ENCODE assay signal across 8 cellular contexts in the genomic region with DNA sequence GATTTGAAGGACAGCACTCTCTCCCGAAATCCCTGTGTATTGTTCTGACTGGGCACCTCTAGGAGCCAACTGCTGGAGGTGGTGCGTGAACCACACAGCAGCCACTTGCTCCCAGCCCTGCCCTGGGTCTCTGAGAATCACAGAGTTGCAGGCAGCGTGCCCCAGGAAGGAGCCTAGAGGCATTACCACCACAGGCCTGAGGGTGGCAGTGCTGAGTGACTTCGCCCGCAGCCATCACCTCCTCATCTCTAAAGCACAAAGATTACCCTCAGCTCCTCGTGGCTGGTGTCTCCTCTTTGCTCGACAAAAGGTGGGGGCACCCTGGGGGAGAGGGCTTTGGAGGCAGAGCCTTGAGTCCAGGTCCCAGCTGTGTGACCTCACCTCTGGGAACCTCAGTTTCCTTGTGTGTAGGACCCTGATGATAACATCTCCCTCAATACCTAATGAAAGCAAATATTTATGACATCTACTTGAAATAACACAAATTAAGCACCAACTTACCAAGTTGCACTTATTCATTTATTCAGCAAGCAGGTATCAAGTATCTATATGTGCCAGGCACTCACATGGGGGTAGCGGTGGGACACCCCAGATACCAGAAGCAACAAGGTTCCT.
DNase-seq lines count a peak whose midpoint lies in the region; ATAC-seq and TF ChIP-seq lines count a peak whose summit lies in the region.

No MANE protein-coding gene starts in this region.

- no peaks in the 10 kb centered on the region for H3K9me2 ChIP-seq in OCI-LY7 (ENCODE audit: insufficient read depth, low read length)

- no peak overlapping the region for H3K9ac ChIP-seq in parathyroid adenoma

- H3K4me1 ChIP-seq in OCI-LY7 (ENCODE audit: insufficient read depth, low read length, poor library complexity, severe bottlenecking): peaks cover 60% of the 10 kb centered on the region
- H3K4me1 ChIP-seq in parathyroid adenoma: peaks cover 5% of the 10 kb centered on the region

- intact Hi-C loops in OCI-LY7 (cut with micrococcal nuclease; ENCODE audit: unreplicated experiment): loop anchor here (1.0 to 2.0 kb wide), 3 partner anchors 16 to 116 kb away; no protein-coding TSS in a partner anchor

- H3K9me3 ChIP-seq in OCI-LY7 (ENCODE audit: low read length): no peaks in the 10 kb centered on the region; the same call in 1 of the 2 replicates
- no peaks in the 10 kb centered on the region for H3K9me3 ChIP-seq in parathyroid adenoma (ENCODE audit: control insufficient read depth, low read length)

- DNase-seq in AG04449 (ENCODE audit: low read depth, low spot score) (no peak), GM19240 (ENCODE audit: insufficient read length, low spot score) (peak; percentile 39), OCI-LY7 (ENCODE audit: low spot score) (peak; percentile 81), activated T-helper 1 cell treated with Interleukin-2 at 50 U/mL for 16 hours (ENCODE audit: low read depth) (peak; percentile 21), fibroblast of villous mesenchyme (ENCODE audit: low read depth) (peak; percentile 24), foreskin melanocyte (no peak)

- no peaks in the 10 kb centered on the region for H3K27me3 ChIP-seq in parathyroid adenoma (ENCODE audit: control insufficient read depth, insufficient read depth, low read length)

- H2AFZ ChIP-seq in OCI-LY7 (ENCODE audit: low read length): peak overlapping the region; percentile 62; the same call in 1 of the 2 replicates
- no peak overlapping the region for H2AFZ ChIP-seq in parathyroid adenoma

- no TSS peak for BruUV-seq in OCI-LY7 (replicated peaks; lab: Mats Ljungman, UMichigan)

- no peak for ATAC-seq in HG03135 (IDR thresholded peaks at IDR 0.05; ENCODE audit: unreplicated experiment)

- H3K36me3 ChIP-seq in OCI-LY7 (ENCODE audit: insufficient read depth, low read length) (no peaks in the 10 kb centered on the region), parathyroid adenoma (ENCODE audit: control insufficient read depth, insufficient read depth, low read length) (no peaks in the 10 kb centered on the region)

- no peak overlapping the region for H3K4me3 ChIP-seq in AG04449 (ENCODE audit: low read depth, low read length)
- H3K4me3 ChIP-seq in OCI-LY7 (ENCODE audit: low read depth, low read length, poor library complexity, severe bottlenecking): no peak overlapping the region
- no peak overlapping the region for H3K4me3 ChIP-seq in fibroblast of villous mesenchyme (ENCODE audit: low read depth, low read length)
- no peak overlapping the region for H3K4me3 ChIP-seq in parathyroid adenoma (ENCODE audit: low read depth, low read length)

- peak overlapping the region; percentile 23 for H3K4me2 ChIP-seq in OCI-LY7 (ENCODE audit: low read length)
- no peak overlapping the region for H3K4me2 ChIP-seq in parathyroid adenoma (ENCODE audit: low read length)

- H4K20me1 ChIP-seq in OCI-LY7 (ENCODE audit: insufficient read depth, low read length): no peaks in the 10 kb centered on the region

- peak; percentile 90 for TF ChIP-seq CTCF in AG04449 (IDR thresholded peaks at IDR 0.05; ENCODE audit: insufficient read depth, low read length, missing control alignments)
- TF ChIP-seq CTCF in OCI-LY7 (conservative IDR thresholded peaks at IDR 0.05; ENCODE audit: low read length): peak; percentile 91
- TF ChIP-seq CTCF in fibroblast of villous mesenchyme (IDR thresholded peaks at IDR 0.05; ENCODE audit: insufficient read depth, low read depth, low read length): peak; percentile 90
- TF ChIP-seq CTCF in parathyroid adenoma (IDR thresholded peaks at IDR 0.05): peak; percentile 61

- H3K27ac ChIP-seq in OCI-LY7 (ENCODE audit: low read depth, low read length, poor library complexity, severe bottlenecking) (peak overlapping the region; percentile 5), parathyroid adenoma (no peak overlapping the region)

- H3K79me2 ChIP-seq in OCI-LY7 (ENCODE audit: insufficient read depth, low read depth, low read length): no peaks in the 10 kb centered on the region
- no peaks in the 10 kb centered on the region for H3K79me2 ChIP-seq in parathyroid adenoma

- CTCF ChIA-PET in AG04449 (lab: Yijun Ruan, JAX) (interaction anchor here (0.7 to 11.8 kb wide), 16 partner anchors 12 to 159 kb away, joined by 3 to 194 read pairs (median 8); no protein-coding TSS in a partner anchor), OCI-LY7 (lab: Charles Lee; ENCODE audit: unreplicated experiment) (interaction anchor here (0.6 to 1.2 kb wide), 4 partner anchors 15 to 53 kb away, joined by 3 read pairs; no protein-coding TSS in a partner anchor)

- POLR2A ChIA-PET in AG04449 (lab: Yijun Ruan, JAX) (no interaction called here), OCI-LY7 (lab: Charles Lee) (interaction anchor here (0.6 kb wide), 1 partner anchor 253 kb away, joined by 3 read pairs; no protein-coding TSS in a partner anchor)

Comparison
In these comparisons a context has a peak if more than half of its experiments do, and no peak if none do; other contexts are left out.
1. DNase-seq: peak in GM19240 (single experiment), OCI-LY7 (single experiment), activated T-helper 1 cell treated with Interleukin-2 at 50 U/mL for 16 hours (single experiment) and fibroblast of villous mesenchyme (single experiment); none in AG04449 (single experiment) and foreskin melanocyte (single experiment).
2. Peak in every context shown above with its lines, with median percentiles within 50 percentile points of each other: CTCF ChIP-seq.